In the genomic region with DNA sequence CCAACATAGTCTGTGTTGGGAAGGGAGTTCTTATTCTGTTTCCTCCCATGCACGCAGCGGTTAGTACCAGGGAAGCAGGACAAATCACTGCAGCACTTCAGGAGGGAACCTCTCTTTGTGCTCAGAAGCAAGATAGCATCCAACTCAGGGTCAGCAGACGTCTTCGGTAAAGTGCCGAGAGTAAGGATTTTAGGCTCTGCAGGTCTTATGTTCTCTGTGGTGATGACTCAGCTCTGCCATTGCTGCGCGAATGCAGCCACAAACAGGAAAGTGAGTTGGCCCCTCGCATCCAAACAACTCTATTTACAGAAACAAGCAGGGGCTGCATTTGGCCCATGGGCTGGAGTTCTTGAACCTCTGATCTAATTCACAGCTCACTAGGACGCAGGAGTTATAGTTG, we compare ENCODE assay signal across 10 cellular contexts.
A peak's percentile ranks its signal among the peaks of the same experiment; 100 is the strongest.
DNase-seq lines count a peak whose midpoint lies in the region; ATAC-seq and TF ChIP-seq lines count a peak whose summit lies in the region.
"Had no signal": no experiment of that assay in that cellular context is flagged by ENCODE, and none has a peak within 500 bp of the region (broad histone marks: within the 10 kb centered on the region; RNA-seq: fewer than 3 reads in every experiment).

No MANE protein-coding gene starts in this region.

- H3K27me3 ChIP-seq in body of pancreas (no peaks in the 10 kb centered on the region), gastrocnemius medialis (no peaks in the 10 kb centered on the region)
- H3K27me3 ChIP-seq: upper lobe of right lung had no signal

- ATAC-seq in body of pancreas (no peak), HG03045 (IDR thresholded peaks at IDR 0.05; ENCODE audit: unreplicated experiment) (no peak), gastrocnemius medialis (no peak), GM19463 (IDR thresholded peaks at IDR 0.05; ENCODE audit: unreplicated experiment) (no peak)
- ATAC-seq: upper lobe of right lung had no signal

- TF ChIP-seq POLR2A in body of pancreas (IDR thresholded peaks at IDR 0.05) (no peak), gastrocnemius medialis (IDR thresholded peaks at IDR 0.05) (no peak)

- H3K36me3 ChIP-seq in body of pancreas (replicated peaks in 1 of 2; ENCODE audit: insufficient read depth in 1 of 2, low read depth in 2 of 2) = no peaks in the 10 kb centered on the region
- H3K36me3 ChIP-seq in mesodermal cell (ENCODE audit: control insufficient read depth, insufficient read depth, low read length) = no peaks in the 10 kb centered on the region
- no peaks in the 10 kb centered on the region for H3K36me3 ChIP-seq in gastrocnemius medialis
- H3K36me3 ChIP-seq: upper lobe of right lung had no signal

- in situ Hi-C loops in gastrocnemius medialis (cut with MboI; ENCODE audit: low sequenced_read_pairs in 4 of 4) = no loop called here

- H3K9me3 ChIP-seq in body of pancreas = no peaks in the 10 kb centered on the region
- H3K9me3 ChIP-seq in mesodermal cell (ENCODE audit: control insufficient read depth, low read length) = no peaks in the 10 kb centered on the region
- H3K9me3 ChIP-seq in gastrocnemius medialis = no peaks in the 10 kb centered on the region
- H3K9me3 ChIP-seq: upper lobe of right lung had no signal

- DNase-seq in stimulated activated CD4-positive, alpha-beta T cell treated with anti-CD3 and anti-CD28 coated beads, Interleukin-1b, Interleukin-23, amount 100 ng/mL, for 48 hours = peak; percentile 18
- no peak for DNase-seq in stimulated activated CD4-positive, alpha-beta T cell treated with anti-CD3 and anti-CD28 coated beads, Interleukin-2, amount 100 ng/mL, for 24 hours
- DNase-seq in body of pancreas = no peak
- DNase-seq in gastrocnemius medialis = no peak
- DNase-seq in NCI-H345 treated with DMSO at 0.1 percent for 48 hours (lab: John Stamatoyannopoulos, UW; ENCODE audit: unreplicated experiment) = no peak
- DNase-seq: upper lobe of right lung had no signal

- no peak for TF ChIP-seq CTCF in body of pancreas (IDR thresholded peaks at IDR 0.05)
- TF ChIP-seq CTCF in gastrocnemius medialis (IDR thresholded peaks at IDR 0.05 in 4 of 5, conservative IDR thresholded peaks at IDR 0.05 in 1 of 5) = no peak

- 60 to 69% methylated on average over 9 of the region's 9 CpGs for WGBS in body of pancreas, 2 donors
- 54 to 77% methylated on average over 4 to 5 of the region's 9 CpGs for WGBS in mesodermal cell (ENCODE audit: insufficient coverage in 2 of 2), 2 experiments

- H3K4me1 ChIP-seq in body of pancreas = peaks cover 51% of the 10 kb centered on the region
- H3K4me1 ChIP-seq in mesodermal cell (ENCODE audit: control insufficient read depth, insufficient read depth, low read length, poor library complexity, severe bottlenecking) = peaks cover 21% of the 10 kb centered on the region
- peaks cover 0 to 1% of the 10 kb centered on the region in 2 donors for H3K4me1 ChIP-seq in gastrocnemius medialis

- H3K27ac ChIP-seq in body of pancreas (peak overlapping the region; percentile 30 to 79 (median 68)), mesodermal cell (ENCODE audit: low read depth, low read length, severe bottlenecking) (peak overlapping the region; percentile 93), gastrocnemius medialis (no peak overlapping the region)
- H3K27ac ChIP-seq: coronary artery, upper lobe of right lung had no signal

- H3K4me3 ChIP-seq in body of pancreas (no peak overlapping the region), mesodermal cell (ENCODE audit: extremely low read depth, insufficient read depth, low read length, poor library complexity, severe bottlenecking) (no peak overlapping the region), gastrocnemius medialis (no peak overlapping the region)
- H3K4me3 ChIP-seq: coronary artery, upper lobe of right lung had no signal

- intact Hi-C loops in body of pancreas (cut with DNase I) = no loop called here
- intact Hi-C loops in gastrocnemius medialis (cut with DNase I; ENCODE audit: low total_unique reads) = no loop called here

Comparison
In these comparisons a context has a peak if more than half of its experiments do, and no peak if none do; other contexts are left out.
1. H3K27ac ChIP-seq: peak in body of pancreas (4 of 4) and mesodermal cell (single experiment); none in gastrocnemius medialis (0 of 4).